In the genomic region with DNA sequence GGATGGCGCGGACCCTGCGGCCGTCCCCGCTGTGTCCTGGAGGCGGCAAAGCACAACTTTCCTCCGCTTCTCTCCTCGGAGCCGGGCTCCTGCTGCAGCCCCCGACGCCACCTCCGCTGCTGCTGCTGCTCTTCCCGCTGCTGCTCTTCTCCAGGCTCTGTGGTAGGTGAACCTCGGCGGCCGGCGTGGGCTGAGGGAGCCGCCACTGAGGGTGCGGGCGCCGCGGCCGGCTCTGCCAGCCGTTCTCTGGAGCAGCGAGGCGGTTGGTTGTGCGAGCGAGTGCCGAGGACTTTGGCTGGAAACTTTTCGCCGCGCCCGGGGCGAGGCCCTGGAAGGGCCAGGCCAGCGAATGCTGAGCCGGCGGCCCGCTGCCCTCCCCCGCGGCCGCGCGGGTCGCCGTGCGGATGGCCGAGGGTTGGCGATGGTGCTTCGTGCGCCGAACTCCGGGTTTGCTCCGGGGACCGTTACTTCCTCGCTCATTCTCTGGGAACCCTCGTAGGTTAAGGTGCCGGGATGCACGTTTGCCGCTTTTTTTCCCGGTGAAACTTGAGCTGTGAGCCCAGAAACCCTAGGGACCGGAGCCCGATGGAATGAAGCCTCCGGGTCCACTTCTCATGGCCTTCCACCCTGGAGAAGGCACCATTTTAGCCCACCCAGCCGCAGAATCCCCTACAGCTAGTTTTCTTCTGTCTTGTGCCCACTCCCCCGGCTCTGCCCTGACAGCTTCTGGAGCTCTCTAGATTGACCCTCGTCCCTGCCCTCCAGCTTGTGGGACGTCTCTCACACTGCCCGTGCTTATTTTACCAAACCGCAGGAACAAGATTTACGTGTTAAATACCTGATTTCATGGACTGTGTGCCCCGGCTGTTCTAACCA, we compare ENCODE assay signal across 8 cellular contexts. TPM values are rescaled to one million over a fixed set of nuclear protein-coding genes. Genes with fewer than 3 reads are reported as not detected.
DNase-seq lines count a peak whose midpoint lies in the region; ATAC-seq and TF ChIP-seq lines count a peak whose summit lies in the region.

No MANE protein-coding gene starts in this region.

- no peak for TF ChIP-seq CTCF in VCaP (conservative IDR thresholded peaks at IDR 0.05)
- TF ChIP-seq CTCF in mesothelial cell of epicardium (IDR thresholded peaks at IDR 0.05; ENCODE audit: unreplicated experiment): no peak

- POLR2A ChIA-PET in activated CD4-positive, alpha-beta T cell treated with anti-CD3 and anti-CD28 coated beads for 36 hours (lab: Charles Lee): no interaction called here

- CTCF ChIA-PET in activated CD4-positive, alpha-beta T cell treated with anti-CD3 and anti-CD28 coated beads for 36 hours (lab: Charles Lee): no interaction called here

- H3K4me1 ChIP-seq in effector memory CD4-positive, alpha-beta T cell (ENCODE audit: control insufficient read depth, insufficient read depth, low read length, poor library complexity, severe bottlenecking): peaks cover 16% of the 10 kb centered on the region
- peaks cover 5% of the 10 kb centered on the region for H3K4me1 ChIP-seq in stomach smooth muscle (ENCODE audit: control insufficient read depth, insufficient read depth, low read length)

- no peaks in the 10 kb centered on the region for H3K9me3 ChIP-seq in effector memory CD4-positive, alpha-beta T cell (ENCODE audit: control insufficient read depth, low read length)
- H3K9me3 ChIP-seq in stomach smooth muscle (ENCODE audit: control insufficient read depth in 2 of 2, low read length in 2 of 2): no peaks in the 10 kb centered on the region

- H3K27me3 ChIP-seq in effector memory CD4-positive, alpha-beta T cell (replicated peaks; ENCODE audit: control insufficient read depth, insufficient read depth, low read length, poor library complexity, severe bottlenecking): no peaks in the 10 kb centered on the region
- no peaks in the 10 kb centered on the region for H3K27me3 ChIP-seq in stomach smooth muscle (ENCODE audit: control insufficient read depth in 1 of 2, insufficient read depth in 2 of 2, low read length in 2 of 2)

- H3K27ac ChIP-seq in VCaP: peak overlapping the region; percentile 91
- H3K27ac ChIP-seq in effector memory CD4-positive, alpha-beta T cell (ENCODE audit: insufficient read depth, low read length, poor library complexity, severe bottlenecking): peak overlapping the region; percentile 17
- H3K27ac ChIP-seq in stomach smooth muscle (ENCODE audit: low read length): peak overlapping the region; percentile 80

- peaks cover 40% of the 10 kb centered on the region for H3K27me3 Mint-ChIP-seq in activated CD4-positive, alpha-beta T cell treated with anti-CD3 and anti-CD28 coated beads for 36 hours
- H3K27me3 Mint-ChIP-seq in mesothelial cell of epicardium (ENCODE audit: low read depth): no peaks in the 10 kb centered on the region

- H3K4me3 Mint-ChIP-seq in activated CD4-positive, alpha-beta T cell treated with anti-CD3 and anti-CD28 coated beads for 36 hours: peak overlapping the region; percentile 83
- peak overlapping the region; percentile 91 for H3K4me3 Mint-ChIP-seq in mesothelial cell of epicardium

- H3K9ac ChIP-seq in stomach smooth muscle (ENCODE audit: low read length in 2 of 2): peak overlapping the region; percentile 86 to 89

- peak overlapping the region; percentile 52 for H3K27ac Mint-ChIP-seq in activated CD4-positive, alpha-beta T cell treated with anti-CD3 and anti-CD28 coated beads for 36 hours
- peak overlapping the region; percentile 7 for H3K27ac Mint-ChIP-seq in mesothelial cell of epicardium

- no peaks in the 10 kb centered on the region for H3K36me3 Mint-ChIP-seq in activated CD4-positive, alpha-beta T cell treated with anti-CD3 and anti-CD28 coated beads for 36 hours (ENCODE audit: low read depth)
- H3K36me3 Mint-ChIP-seq in mesothelial cell of epicardium: peaks cover 2% of the 10 kb centered on the region

- H3K4me1 Mint-ChIP-seq in activated CD4-positive, alpha-beta T cell treated with anti-CD3 and anti-CD28 coated beads for 36 hours: peaks cover 28% of the 10 kb centered on the region
- peaks cover 42% of the 10 kb centered on the region for H3K4me1 Mint-ChIP-seq in mesothelial cell of epicardium

- no peaks in the 10 kb centered on the region for H3K9me3 Mint-ChIP-seq in activated CD4-positive, alpha-beta T cell treated with anti-CD3 and anti-CD28 coated beads for 36 hours (ENCODE audit: low read depth)
- no peaks in the 10 kb centered on the region for H3K9me3 Mint-ChIP-seq in mesothelial cell of epicardium

- no peaks in the 10 kb centered on the region for H3K36me3 ChIP-seq in effector memory CD4-positive, alpha-beta T cell (ENCODE audit: control insufficient read depth, insufficient read depth, low read length)
- no peaks in the 10 kb centered on the region for H3K36me3 ChIP-seq in stomach smooth muscle (ENCODE audit: control insufficient read depth in 2 of 2, insufficient read depth in 2 of 2, low read length in 2 of 2)

- H3K4me3 ChIP-seq in effector memory CD4-positive, alpha-beta T cell (ENCODE audit: insufficient read depth, low read depth, low read length, poor library complexity, severe bottlenecking): peak overlapping the region; percentile 91
- peak overlapping the region; percentile 87 to 92 for H3K4me3 ChIP-seq in stomach smooth muscle (ENCODE audit: low read length in 2 of 2)

- intact Hi-C loops in activated CD4-positive, alpha-beta T cell treated with anti-CD3 and anti-CD28 coated beads for 36 hours (cut with DNase I, micrococcal nuclease): loop anchor here (5.0 to 10.0 kb wide), 7 partner anchors 257 to 1337 kb away; partner anchors contain the start of gene CD96 (in 1 of the 2)

- peak; percentile 51 for DNase-seq in activated CD4-positive, alpha-beta T cell treated with anti-CD3 and anti-CD28 coated beads for 36 hours
- no peak for DNase-seq in activated CD4-positive, alpha-beta T cell treated with anti-CD3 and anti-CD28 coated beads for 1 hour
- DNase-seq in effector memory CD4-positive, alpha-beta T cell: peak in 1 of 3 donors; percentile 7
- DNase-seq in mesothelial cell of epicardium (ENCODE audit: low spot score in 2 of 2, unreplicated experiment in 2 of 2): peak; percentile 33 to 62
- no peak for DNase-seq in foreskin melanocyte

- ATAC-seq in activated CD4-positive, alpha-beta T cell treated with anti-CD3 and anti-CD28 coated beads for 36 hours: peak; percentile 37
- ATAC-seq in HG03139 (IDR thresholded peaks at IDR 0.05; ENCODE audit: unreplicated experiment): peak; percentile 34

RNA-seq across cellular contexts. Expression of gene NECTIN3, which starts 0.6 kb away (rescaled TPM):
- total RNA-seq in activated CD4-positive, alpha-beta T cell treated with anti-CD3 and anti-CD28 coated beads for 36 hours: 1 to 10 TPM; 5.1 to 5.9 TPM
- total RNA-seq in mesothelial cell of epicardium: 26.1 to 28.3 TPM (median 27.3 TPM) in 3 replicates

Comparison
In these comparisons a context has a peak if more than half of its experiments do, and no peak if none do; other contexts are left out.
1. DNase-seq: peak in activated CD4-positive, alpha-beta T cell treated with anti-CD3 and anti-CD28 coated beads for 36 hours (single experiment) and mesothelial cell of epicardium (2 of 2); none in activated CD4-positive, alpha-beta T cell treated with anti-CD3 and anti-CD28 coated beads for 1 hour (single experiment) and foreskin melanocyte (single experiment).
2. H3K27ac ChIP-seq: peak in every context shown above with its lines; median percentile 91 in VCaP; 80 in stomach smooth muscle; 17 in effector memory CD4-positive, alpha-beta T cell.